Comparison of ENCODE assay signal across 21 cellular contexts in genomic region chr16:82050506-82050905, GRCh38. TPM values are rescaled to one million over a fixed set of nuclear protein-coding genes. Genes with fewer than 3 reads are reported as not detected.
"Had no signal": no experiment of that assay in that cellular context is flagged by ENCODE, and none has a peak within 500 bp of the region (broad histone marks: within the 10 kb centered on the region; RNA-seq: fewer than 3 reads in every experiment).

No MANE protein-coding gene starts in this region.

- H3K27me3 ChIP-seq: upper lobe of left lung, uterus had no signal

- H3K79me2 ChIP-seq: parathyroid adenoma had no signal

- H3K9me3 ChIP-seq: heart left ventricle, psoas muscle, upper lobe of left lung, uterus had no signal

- ATAC-seq: esophagus mucosa; heart left ventricle; left ventricle myocardium superior; psoas muscle; sciatic nerve; stimulated activated naive B cell treated with anti-CD40 and anti-IgM and Interleukin-4, amounts not matched to agents 10 μg/mL and 1 μg/mL and 100 μg/mL, for 72 hours; stimulated activated naive CD8-positive, alpha-beta T cell treated with anti-CD3 and anti-CD28 coated beads, Interleukin-15, amount 100 ng/mL, for 72 hours had no signal

- H2AFZ ChIP-seq: parathyroid adenoma had no signal

- H3K4me1 ChIP-seq: parathyroid adenoma, psoas muscle, uterus had no signal

- H3K36me3 ChIP-seq: heart left ventricle, upper lobe of left lung, uterus had no signal

- H3K9ac ChIP-seq: parathyroid adenoma had no signal

- H3K4me1 Mint-ChIP-seq: stimulated activated naive B cell treated with anti-CD40 and anti-IgM and Interleukin-4, amounts not matched to agents 10 μg/mL and 1 μg/mL and 100 μg/mL, for 72 hours; stimulated activated naive CD8-positive, alpha-beta T cell treated with anti-CD3 and anti-CD28 coated beads, Interleukin-15, amount 100 ng/mL, for 72 hours had no signal

- H3K27ac Mint-ChIP-seq: nephron; stimulated activated naive B cell treated with anti-CD40 and anti-IgM and Interleukin-4, amounts not matched to agents 10 μg/mL and 1 μg/mL and 100 μg/mL, for 72 hours; stimulated activated naive CD8-positive, alpha-beta T cell treated with anti-CD3 and anti-CD28 coated beads, Interleukin-15, amount 100 ng/mL, for 72 hours had no signal

- H3K4me3 Mint-ChIP-seq: nephron; stimulated activated naive B cell treated with anti-CD40 and anti-IgM and Interleukin-4, amounts not matched to agents 10 μg/mL and 1 μg/mL and 100 μg/mL, for 72 hours; stimulated activated naive CD8-positive, alpha-beta T cell treated with anti-CD3 and anti-CD28 coated beads, Interleukin-15, amount 100 ng/mL, for 72 hours had no signal

- H3K36me3 Mint-ChIP-seq: stimulated activated naive B cell treated with anti-CD40 and anti-IgM and Interleukin-4, amounts not matched to agents 10 μg/mL and 1 μg/mL and 100 μg/mL, for 72 hours had no signal

- H3K9me3 Mint-ChIP-seq: nephron; stimulated activated naive B cell treated with anti-CD40 and anti-IgM and Interleukin-4, amounts not matched to agents 10 μg/mL and 1 μg/mL and 100 μg/mL, for 72 hours; stimulated activated naive CD8-positive, alpha-beta T cell treated with anti-CD3 and anti-CD28 coated beads, Interleukin-15, amount 100 ng/mL, for 72 hours had no signal

- H3K4me3 ChIP-seq: heart left ventricle, psoas muscle, upper lobe of left lung, uterus had no signal

- H3K27ac ChIP-seq: heart left ventricle, parathyroid adenoma, psoas muscle, upper lobe of left lung, uterus had no signal

- FAIRE-seq: endometrium, frontal cortex had no signal

- DNase-seq: effector memory CD4-positive, alpha-beta T cell; heart left ventricle; left ventricle myocardium superior; mammary epithelial cell; occipital lobe; psoas muscle; retina; stimulated activated CD4-positive, alpha-beta T cell treated with anti-CD3 and anti-CD28 coated beads, Interleukin-2, amount 100 ng/mL, for 24 hours; stimulated activated CD4-positive, alpha-beta T cell treated with anti-CD3 and anti-CD28 coated beads, Interleukin-4, amount 100 ng/mL, for 4 hours; stimulated activated naive B cell treated with anti-CD40 and anti-IgM and Interleukin-4, amounts not matched to agents 10 μg/mL and 1 μg/mL and 100 μg/mL, for 72 hours; stimulated activated naive CD8-positive, alpha-beta T cell treated with anti-CD3 and anti-CD28 coated beads, Interleukin-15, amount 100 ng/mL, for 72 hours; substantia nigra; upper lobe of left lung; uterus had no signal

RNA-seq across cellular contexts. Expression of gene HSD17B2, which starts 15.5 kb away (rescaled TPM):
- total RNA-seq: heart left ventricle, left ventricle myocardium superior, psoas muscle, sciatic nerve, skeletal muscle tissue had no signal

RNA-seq across cellular contexts. Expression of gene SDR42E1, which starts 39.2 kb away (rescaled TPM):
- total RNA-seq: occipital lobe had no signal
